In genomic region chr12:112096667-112097066, GRCh38 we compare ENCODE assay signal across 9 cellular contexts. TPM values are rescaled to one million over a fixed set of nuclear protein-coding genes. Genes with fewer than 3 reads are reported as not detected.
DNase-seq lines count a peak whose midpoint lies in the region; ATAC-seq and TF ChIP-seq lines count a peak whose summit lies in the region.
"Had no signal": no experiment of that assay in that cellular context is flagged by ENCODE, and none has a peak within 500 bp of the region (broad histone marks: within the 10 kb centered on the region; RNA-seq: fewer than 3 reads in every experiment).

No MANE protein-coding gene starts in this region.

- H3K4me1 ChIP-seq in cardiac muscle cell (ENCODE audit: low read depth) (peaks cover 9% of the 10 kb centered on the region), esophagus squamous epithelium (peaks cover 0 to 39% (median 10%) of the 10 kb centered on the region in 3 donors)

- peak overlapping the region; percentile 45 for H3K27ac ChIP-seq in cardiac muscle cell
- H3K27ac ChIP-seq in esophagus squamous epithelium = peak overlapping the region; percentile 25 to 61 (median 45)
- H3K27ac ChIP-seq: HL-60 had no signal

- H3K4me3 ChIP-seq in cardiac muscle cell = no peak overlapping the region
- H3K4me3 ChIP-seq in esophagus squamous epithelium = no peak overlapping the region

- H3K9me3 ChIP-seq in cardiac muscle cell (ENCODE audit: low read depth) = no peaks in the 10 kb centered on the region
- no peaks in the 10 kb centered on the region for H3K9me3 ChIP-seq in esophagus squamous epithelium

- no peak for TF ChIP-seq POLR2A in esophagus squamous epithelium (IDR thresholded peaks at IDR 0.05)

- H3K27me3 ChIP-seq in cardiac muscle cell (no peaks in the 10 kb centered on the region), esophagus squamous epithelium (no peaks in the 10 kb centered on the region)

- 22 to 40% methylated on average over 2 of the region's 2 CpGs for WGBS in esophagus squamous epithelium, 2 donors

- peak in 1 of 2 donors; percentile 14 for DNase-seq in cardiac muscle cell (ENCODE audit: low read depth in 1 of 2, low spot score in 1 of 2)
- DNase-seq in Right ventricle myocardium superior = no peak
- DNase-seq in esophagus squamous epithelium (lab: John Stamatoyannopoulos, UW) = no peak
- peak; percentile 44 for DNase-seq in stromal cell of bone marrow (ENCODE audit: low read depth)
- no peak for DNase-seq in NCI-H1930 (lab: John Stamatoyannopoulos, UW)
- DNase-seq in NCI-H2081 (lab: John Stamatoyannopoulos, UW) = no peak
- DNase-seq in NCI-H2029 treated with DMSO at 0.1 percent for 48 hours (lab: John Stamatoyannopoulos, UW) = no peak

- TF ChIP-seq CTCF in cardiac muscle cell (IDR thresholded peaks at IDR 0.05; ENCODE audit: low read depth, low read length) (no peak), esophagus squamous epithelium (IDR thresholded peaks at IDR 0.05) (no peak)

- no peak for ATAC-seq in Right ventricle myocardium superior (ENCODE audit: poor library complexity)
- ATAC-seq in SK-N-SH treated with all-trans-retinoic acid at 6 μM for 48 hours = peak; percentile 65

- intact Hi-C loops in Right ventricle myocardium superior (cut with DNase I) (no loop called here), esophagus squamous epithelium (cut with DNase I) (no loop called here)

- peaks cover 13% of the 10 kb centered on the region for H3K36me3 ChIP-seq in cardiac muscle cell
- peaks cover 0 to 94% (median 7%) of the 10 kb centered on the region in 3 donors for H3K36me3 ChIP-seq in esophagus squamous epithelium

TF ChIP-seq in SK-N-SH treated with all-trans-retinoic acid at 6 μM for 48 hours, 23 proteins besides CTCF, POLR2A, EP300 and RAD21:
- TF ChIP-seq TSHZ2 (CRISPR knock-in tag; IDR thresholded peaks at IDR 0.05) (no peak), ZNF565 (CRISPR knock-in tag; conservative IDR thresholded peaks at IDR 0.05; ENCODE audit: low read depth) (no peak), CSRNP3 (CRISPR knock-in tag; IDR thresholded peaks at IDR 0.05) (no peak), ZNF8 (CRISPR knock-in tag; IDR thresholded peaks at IDR 0.05) (no peak), ZC3H10 (CRISPR knock-in tag; IDR thresholded peaks at IDR 0.05) (no peak), BACH2 (CRISPR knock-in tag; IDR thresholded peaks at IDR 0.05; ENCODE audit: borderline replicate concordance) (no peak), TOX (CRISPR knock-in tag; IDR thresholded peaks at IDR 0.05; ENCODE audit: borderline replicate concordance) (no peak), TCF4 (CRISPR knock-in tag; IDR thresholded peaks at IDR 0.05; ENCODE audit: borderline replicate concordance) (no peak), ZFP30 (CRISPR knock-in tag; IDR thresholded peaks at IDR 0.05) (no peak), OSR1 (CRISPR knock-in tag; IDR thresholded peaks at IDR 0.05) (no peak), RARB (CRISPR knock-in tag; IDR thresholded peaks at IDR 0.05) (no peak), ISL1 (CRISPR knock-in tag; IDR thresholded peaks at IDR 0.05) (no peak)

RNA-seq across cellular contexts. Expression of gene NAA25, which starts 11.9 kb away (rescaled TPM):
- total RNA-seq in cardiac muscle cell (12.3 and 25.9 TPM in 2 replicates), Right ventricle myocardium superior (14.7 TPM), esophagus squamous epithelium (10 to 100 TPM; 12.6 to 36.6 (median 26.4) TPM)
- polyA plus RNA-seq in cardiac muscle cell = 30.6 and 46.7 TPM in 2 replicates

RNA-seq across cellular contexts. Expression of gene TRAFD1, which starts 28.7 kb away (rescaled TPM):
- total RNA-seq in cardiac muscle cell (34.5 and 41.3 TPM in 2 replicates), Right ventricle myocardium superior (17.4 TPM), esophagus squamous epithelium (10 to 100 TPM; 37.0 to 56.9 (median 44.4) TPM)
- polyA plus RNA-seq in cardiac muscle cell = 60.6 and 66.8 TPM in 2 replicates
